ENCODE assay signal across 8 cellular contexts in the genomic region with DNA sequence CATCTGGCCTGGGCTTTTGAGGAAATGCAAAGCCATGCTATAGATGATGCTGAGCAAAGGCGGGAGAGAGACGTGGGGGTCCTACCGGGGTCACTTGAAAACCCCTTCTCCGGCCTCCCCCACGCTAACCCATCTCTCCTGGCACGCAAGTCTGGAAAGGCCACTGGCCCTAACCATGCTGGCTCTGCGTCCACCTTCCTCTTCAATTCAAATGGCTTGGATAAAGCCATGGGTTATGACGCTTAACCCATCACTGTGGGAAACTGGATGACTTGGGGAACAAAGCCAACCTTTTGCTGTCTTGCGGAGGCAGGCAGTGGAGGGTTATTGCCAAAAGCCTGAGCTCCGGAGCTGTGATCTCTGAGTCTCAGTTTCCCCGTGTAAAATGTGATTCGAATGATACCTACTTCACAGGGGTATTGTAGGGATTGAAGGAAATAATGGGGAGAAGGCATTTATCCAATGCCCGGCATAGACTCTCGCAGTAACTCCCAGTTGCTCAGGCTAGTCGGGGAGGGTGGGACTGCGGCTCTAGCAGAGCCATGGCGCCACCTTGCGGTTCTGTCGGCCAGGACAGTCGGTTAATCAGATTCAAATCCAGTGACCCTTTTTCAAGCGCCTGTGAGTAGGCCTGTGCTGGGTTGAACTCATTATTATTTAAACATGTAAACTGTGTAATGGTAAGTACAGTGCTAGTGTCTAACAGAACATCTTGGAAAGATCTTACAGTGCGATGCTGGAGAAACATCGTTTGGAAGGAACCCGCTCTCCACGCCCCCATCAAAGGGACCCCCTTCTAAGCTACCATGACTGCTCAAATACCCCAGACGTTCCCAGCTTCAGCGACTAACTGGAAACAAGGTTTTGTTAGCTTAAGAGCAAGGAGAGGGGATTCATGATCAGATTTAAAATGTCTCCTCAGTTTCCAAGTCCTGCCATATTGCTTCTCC. TPM values are rescaled to one million over a fixed set of nuclear protein-coding genes. Genes with fewer than 3 reads are reported as not detected.
DNase-seq lines count a peak whose midpoint lies in the region; ATAC-seq and TF ChIP-seq lines count a peak whose summit lies in the region.

No MANE protein-coding gene starts in this region.

- TF ChIP-seq CTCF in GM10266 (IDR thresholded peaks at IDR 0.05; ENCODE audit: control insufficient read depth, insufficient read depth, low read depth, missing control alignments) (peak; percentile 90), heart left ventricle (IDR thresholded peaks at IDR 0.05) (peak; percentile 87 to 97 (median 93))

- H3K4me3 Mint-ChIP-seq in activated naive CD8-positive, alpha-beta T cell treated with anti-CD3 and anti-CD28 coated beads, Interleukin-2, amount 10 ng/mL, durations not matched to agents 7 days and 5 days, result no peak overlapping the region

- intact Hi-C loops in heart left ventricle (cut with DNase I), result loop anchor here (1.0 to 10.0 kb wide), 14 partner anchors 76 to 1248 kb away; a partner anchor contains a TSS

- H3K4me1 Mint-ChIP-seq in activated naive CD8-positive, alpha-beta T cell treated with anti-CD3 and anti-CD28 coated beads, Interleukin-2, amount 10 ng/mL, durations not matched to agents 7 days and 5 days, result peaks cover 6% of the 10 kb centered on the region

- no peaks in the 10 kb centered on the region for H3K36me3 Mint-ChIP-seq in activated naive CD8-positive, alpha-beta T cell treated with anti-CD3 and anti-CD28 coated beads, Interleukin-2, amount 10 ng/mL, durations not matched to agents 7 days and 5 days

- H3K4me1 ChIP-seq in heart left ventricle, result peaks cover 0 to 3% (median 0%) of the 10 kb centered on the region in 12 donors

- no peaks in the 10 kb centered on the region for H3K9me3 Mint-ChIP-seq in activated naive CD8-positive, alpha-beta T cell treated with anti-CD3 and anti-CD28 coated beads, Interleukin-2, amount 10 ng/mL, durations not matched to agents 7 days and 5 days

- H3K9me3 ChIP-seq in heart left ventricle, result no peaks in the 10 kb centered on the region

- H3K36me3 ChIP-seq in heart left ventricle, result no peaks in the 10 kb centered on the region

- ATAC-seq in HG02623 (IDR thresholded peaks at IDR 0.05; ENCODE audit: unreplicated experiment), result peak; percentile 78
- peak; percentile 94 for ATAC-seq in activated naive CD8-positive, alpha-beta T cell treated with anti-CD3 and anti-CD28 coated beads, Interleukin-2, amount 10 ng/mL, durations not matched to agents 7 days and 5 days (ENCODE audit: low read depth)
- peak; percentile 87 to 98 (median 94) for ATAC-seq in heart left ventricle
- no peak for ATAC-seq in HG02970 (IDR thresholded peaks at IDR 0.05; ENCODE audit: low FRiP score, unreplicated experiment)

- H3K4me3 ChIP-seq in heart left ventricle, result peak overlapping the region in 6 of 12 donors; percentile 0 to 32 (median 18)

- WGBS in heart left ventricle, 4 donors, result 41 to 46% (median 43%) methylated on average over 25 to 27 of the region's 27 CpGs

- TF ChIP-seq POLR2A in heart left ventricle (IDR thresholded peaks at IDR 0.05), result no peak

- H3K27ac ChIP-seq in heart left ventricle, result no peak overlapping the region

- DNase-seq in GM10266 (ENCODE audit: extremely low spot score) (peak; percentile 76), NCI-H1417 (lab: John Stamatoyannopoulos, UW) (peak; percentile 53 to 84 (median 61)), SW480 (ENCODE audit: low spot score) (peak; percentile 84), heart left ventricle (peak; percentile 84 to 91 (median 87)), renal cortical epithelial cell (ENCODE audit: low read depth) (peak; percentile 69)
- DNase-seq in activated naive CD8-positive, alpha-beta T cell treated with anti-CD3 and anti-CD28 coated beads, Interleukin-2, amount 10 ng/mL, durations not matched to agents 7 days and 5 days, result peak; percentile 85

- no peaks in the 10 kb centered on the region for H3K27me3 ChIP-seq in heart left ventricle

- H3K27me3 Mint-ChIP-seq in activated naive CD8-positive, alpha-beta T cell treated with anti-CD3 and anti-CD28 coated beads, Interleukin-2, amount 10 ng/mL, durations not matched to agents 7 days and 5 days, result peaks cover 22% of the 10 kb centered on the region

- no peak overlapping the region for H3K27ac Mint-ChIP-seq in activated naive CD8-positive, alpha-beta T cell treated with anti-CD3 and anti-CD28 coated beads, Interleukin-2, amount 10 ng/mL, durations not matched to agents 7 days and 5 days

- POLR2A ChIA-PET in activated naive CD8-positive, alpha-beta T cell treated with anti-CD3 and anti-CD28 coated beads, Interleukin-2, amount 10 ng/mL, durations not matched to agents 7 days and 5 days (lab: Charles Lee), result interaction anchor here (0.9 to 1.3 kb wide), 2 partner anchors 82 to 141 kb away, joined by 3 to 4 read pairs; no protein-coding TSS in a partner anchor

RNA-seq across cellular contexts. Expression of a gene that starts 20.3 kb away (rescaled TPM):
- 10 to 100 TPM; 31.8 to 32.7 TPM for total RNA-seq in activated naive CD8-positive, alpha-beta T cell treated with anti-CD3 and anti-CD28 coated beads, Interleukin-2, amount 10 ng/mL, durations not matched to agents 7 days and 5 days
- 1 to 10 TPM in 1 of 9 donors, under 1 TPM in 4, not detected in 4; 0.16 to 2.5 (median 0.34) TPM for total RNA-seq in heart left ventricle
- polyA plus RNA-seq in heart left ventricle, result under 1 TPM in 1 of 2 donors, not detected in 1; 0.10 TPM
- 0.85 and 15.1 TPM in 2 replicates for total RNA-seq in renal cortical epithelial cell
